26 cellular contexts compared by ENCODE assay signal in genomic region chr11:69708731-69709401, GRCh38. TPM values are rescaled to one million over a fixed set of nuclear protein-coding genes. Genes with fewer than 3 reads are reported as not detected.
DNase-seq lines count a peak whose midpoint lies in the region; TF ChIP-seq lines count a peak whose summit lies in the region.
"Had no signal": no experiment of that assay in that cellular context is flagged by ENCODE, and none has a peak within 500 bp of the region (broad histone marks: within the 10 kb centered on the region; RNA-seq: fewer than 3 reads in every experiment).

No MANE protein-coding gene starts in this region.

- no peak overlapping the region for H3K4me3 ChIP-seq in endodermal cell (ENCODE audit: low read length)
- no peak overlapping the region for H3K4me3 ChIP-seq in neural progenitor cell
- H3K4me3 ChIP-seq: GM12878 had no signal

- peaks cover 28% of the 10 kb centered on the region for H3K27me3 ChIP-seq in endodermal cell (ENCODE audit: control insufficient read depth, insufficient read depth, low read length, poor library complexity, severe bottlenecking)
- peaks cover 25% of the 10 kb centered on the region for H3K27me3 ChIP-seq in neural progenitor cell

- H3K4me2 ChIP-seq in neural progenitor cell: no peak overlapping the region
- H3K4me2 ChIP-seq: SK-N-SH had no signal

- DNase-seq in ELF-1 (ENCODE audit: low read depth, low spot score): peak; percentile 65
- peak; percentile 92 for DNase-seq in HuH-7.5 (ENCODE audit: low spot score)
- peak; percentile 83 for DNase-seq in endodermal cell
- DNase-seq in neural progenitor cell (ENCODE audit: low spot score): peak; percentile 62
- DNase-seq in NCI-H1092 (lab: John Stamatoyannopoulos, UW): no peak
- no peak for DNase-seq in DMS 273 treated with DMSO at 0.1 percent for 48 hours (lab: John Stamatoyannopoulos, UW)
- no peak for DNase-seq in activated CD4-positive, alpha-beta T cell treated with anti-CD3 and anti-CD28 coated beads, Interleukin-2, amount 50 U/mL, for 4 hours
- no peak for DNase-seq in activated CD8-positive, alpha-beta memory T cell treated with anti-CD3 and anti-CD28 coated beads for 24 hours
- DNase-seq: AML-193; C1 segment of cervical spinal cord; CD8-positive, alpha-beta T cell; DMS79; GOT3; KBM-7; MM.1S; NCI-H1048; NCI-H1436; NCI-H187 treated with DMSO at 0.1 percent for 48 hours; NCI-H2107; NCI-H510A treated with DMSO at 0.1 percent for 48 hours; NCI-H748 treated with DMSO at 0.1 percent for 48 hours; SIG-M5; SK-N-SH had no signal

- no peak overlapping the region for H2AFZ ChIP-seq in neural progenitor cell (replicated peaks)

- H3K36me3 ChIP-seq in endodermal cell (ENCODE audit: control insufficient read depth, insufficient read depth, low read length): no peaks in the 10 kb centered on the region
- H3K36me3 ChIP-seq in neural progenitor cell: no peaks in the 10 kb centered on the region

- TF ChIP-seq CTCF in endodermal cell (conservative IDR thresholded peaks at IDR 0.05) (peak; percentile 48), neural progenitor cell (IDR thresholded peaks at IDR 0.05) (peak; percentile 8)

- H3K9me3 ChIP-seq in endodermal cell (ENCODE audit: control insufficient read depth, low read length) (no peaks in the 10 kb centered on the region), neural progenitor cell (ENCODE audit: low read depth) (no peaks in the 10 kb centered on the region)
- H3K9me3 ChIP-seq: SK-N-SH had no signal

- H3K27ac ChIP-seq in endodermal cell (ENCODE audit: low read depth, low read length) (no peak overlapping the region), neural progenitor cell (no peak overlapping the region)

- H3K27ac Mint-ChIP-seq in endodermal cell (no peak overlapping the region), neural progenitor cell (no peak overlapping the region)
- H3K27ac Mint-ChIP-seq: CD8-positive, alpha-beta T cell had no signal

- no peak overlapping the region for H3K9ac ChIP-seq in endodermal cell (ENCODE audit: extremely low read depth, low read length, poor library complexity, severe bottlenecking)
- H3K9ac ChIP-seq in neural progenitor cell: no peak overlapping the region
- H3K9ac ChIP-seq: SK-N-SH had no signal

- H3K79me2 ChIP-seq in neural progenitor cell (ENCODE audit: low read depth): no peaks in the 10 kb centered on the region

- H3K36me3 Mint-ChIP-seq in endodermal cell (ENCODE audit: low read depth) (no peaks in the 10 kb centered on the region), neural progenitor cell (no peaks in the 10 kb centered on the region)
- H3K36me3 Mint-ChIP-seq: CD8-positive, alpha-beta T cell had no signal

- no peak overlapping the region for H3K4me3 Mint-ChIP-seq in endodermal cell
- H3K4me3 Mint-ChIP-seq in neural progenitor cell: no peak overlapping the region
- H3K4me3 Mint-ChIP-seq: CD8-positive, alpha-beta T cell had no signal

- peaks cover 31% of the 10 kb centered on the region for H3F3A ChIP-seq in neural progenitor cell (ENCODE audit: low read depth)

- WGBS in endodermal cell (ENCODE audit: insufficient coverage in 1 of 2, insufficient read length in 1 of 2), 2 experiments: 48 to 74% methylated on average over 6 to 15 of the region's 15 CpGs

- H3K4me1 ChIP-seq in endodermal cell (ENCODE audit: control insufficient read depth, insufficient read depth, low read length) (no peaks in the 10 kb centered on the region), neural progenitor cell (peaks cover 37% of the 10 kb centered on the region)

- H3K27me3 Mint-ChIP-seq in endodermal cell (ENCODE audit: insufficient read depth): peaks cover 21% of the 10 kb centered on the region
- peaks cover 51% of the 10 kb centered on the region for H3K27me3 Mint-ChIP-seq in neural progenitor cell (ENCODE audit: insufficient read depth, low read depth)

- H3K4me1 Mint-ChIP-seq in endodermal cell (peaks cover 24% of the 10 kb centered on the region), neural progenitor cell (peaks cover 51% of the 10 kb centered on the region)

- peaks cover 14% of the 10 kb centered on the region for H4K20me1 ChIP-seq in neural progenitor cell (ENCODE audit: low read depth)

- H3K9me3 Mint-ChIP-seq in endodermal cell (no peaks in the 10 kb centered on the region), neural progenitor cell (no peaks in the 10 kb centered on the region)

RNA-seq across cellular contexts. Expression of gene FGF19, which starts 5.0 kb away (rescaled TPM):
- under 1 TPM; 0.37 to 0.40 TPM for total RNA-seq in endodermal cell
- 4.0 TPM for polyA plus RNA-seq in endodermal cell (2013, experiment 1 of 2)
- 1.9 TPM for polyA plus RNA-seq in endodermal cell (2013, experiment 2 of 2)
- 0.09 TPM in 1 of 2 replicates, not detected in the other for total RNA-seq in neural progenitor cell (ENCODE audit: low replicate concordance)
- total RNA-seq: A172; CD8-positive, alpha-beta T cell had no signal
- polyA plus RNA-seq: AG04450, GM12878, SK-N-SH had no signal

RNA-seq across cellular contexts. Expression of gene LTO1, which starts 33.7 kb away (rescaled TPM):
- total RNA-seq in endodermal cell: 10 to 100 TPM; 23.2 to 32.2 TPM
- polyA plus RNA-seq in endodermal cell (2013, experiment 1 of 2): 20.9 TPM
- 17.8 TPM for polyA plus RNA-seq in endodermal cell (2013, experiment 2 of 2)
- total RNA-seq in neural progenitor cell (ENCODE audit: low replicate concordance): 11.9 and 21.6 TPM in 2 replicates

Comparison
In these comparisons a context has a peak if more than half of its experiments do, and no peak if none do; other contexts are left out.
1. DNase-seq: peak in ELF-1 (single experiment), HuH-7.5 (single experiment), endodermal cell (single experiment) and neural progenitor cell (single experiment); none in NCI-H1092 (single experiment), DMS 273 treated with DMSO at 0.1 percent for 48 hours (single experiment), activated CD4-positive, alpha-beta T cell treated with anti-CD3 and anti-CD28 coated beads, Interleukin-2, amount 50 U/mL, for 4 hours (0 of 2) and activated CD8-positive, alpha-beta memory T cell treated with anti-CD3 and anti-CD28 coated beads for 24 hours (single experiment).